ENCODE assay signal across 1 cellular context in genomic region chr21:46155514-46156377, GRCh38.
TF ChIP-seq lines count a peak whose summit lies in the region.

TSS of gene FTCD (minus strand) at chr21:46155579. CDS start at chr21:46155523, 56 bp downstream.

TF ChIP-seq in K562, 482 proteins besides CTCF, POLR2A, EP300 and RAD21:
- peak; percentile 35 for TF ChIP-seq MAX (CRISPR knock-in tag; IDR thresholded peaks at IDR 0.05)
- peak; percentile 62 for TF ChIP-seq POLR2G (IDR thresholded peaks at IDR 0.05; ENCODE audit: low read depth, low read length)
- no peak for TF ChIP-seq ZNF77 (CRISPR knock-in tag; IDR thresholded peaks at IDR 0.05)
- TF ChIP-seq ZNF277 (CRISPR knock-in tag; IDR thresholded peaks at IDR 0.05; ENCODE audit: borderline replicate concordance), result no peak
- no peak for TF ChIP-seq MAFF (IDR thresholded peaks at IDR 0.05; ENCODE audit: low read length)
- no peak for TF ChIP-seq SIX5 (IDR thresholded peaks at IDR 0.05; ENCODE audit: borderline replicate concordance in 1 of 2, insufficient read depth in 1 of 2, low read depth in 1 of 2, low read length in 2 of 2)
- no peak for TF ChIP-seq KLF13 (tag; IDR thresholded peaks at IDR 0.05; ENCODE audit: borderline replicate concordance, low read depth)
- TF ChIP-seq, protein P1, sequence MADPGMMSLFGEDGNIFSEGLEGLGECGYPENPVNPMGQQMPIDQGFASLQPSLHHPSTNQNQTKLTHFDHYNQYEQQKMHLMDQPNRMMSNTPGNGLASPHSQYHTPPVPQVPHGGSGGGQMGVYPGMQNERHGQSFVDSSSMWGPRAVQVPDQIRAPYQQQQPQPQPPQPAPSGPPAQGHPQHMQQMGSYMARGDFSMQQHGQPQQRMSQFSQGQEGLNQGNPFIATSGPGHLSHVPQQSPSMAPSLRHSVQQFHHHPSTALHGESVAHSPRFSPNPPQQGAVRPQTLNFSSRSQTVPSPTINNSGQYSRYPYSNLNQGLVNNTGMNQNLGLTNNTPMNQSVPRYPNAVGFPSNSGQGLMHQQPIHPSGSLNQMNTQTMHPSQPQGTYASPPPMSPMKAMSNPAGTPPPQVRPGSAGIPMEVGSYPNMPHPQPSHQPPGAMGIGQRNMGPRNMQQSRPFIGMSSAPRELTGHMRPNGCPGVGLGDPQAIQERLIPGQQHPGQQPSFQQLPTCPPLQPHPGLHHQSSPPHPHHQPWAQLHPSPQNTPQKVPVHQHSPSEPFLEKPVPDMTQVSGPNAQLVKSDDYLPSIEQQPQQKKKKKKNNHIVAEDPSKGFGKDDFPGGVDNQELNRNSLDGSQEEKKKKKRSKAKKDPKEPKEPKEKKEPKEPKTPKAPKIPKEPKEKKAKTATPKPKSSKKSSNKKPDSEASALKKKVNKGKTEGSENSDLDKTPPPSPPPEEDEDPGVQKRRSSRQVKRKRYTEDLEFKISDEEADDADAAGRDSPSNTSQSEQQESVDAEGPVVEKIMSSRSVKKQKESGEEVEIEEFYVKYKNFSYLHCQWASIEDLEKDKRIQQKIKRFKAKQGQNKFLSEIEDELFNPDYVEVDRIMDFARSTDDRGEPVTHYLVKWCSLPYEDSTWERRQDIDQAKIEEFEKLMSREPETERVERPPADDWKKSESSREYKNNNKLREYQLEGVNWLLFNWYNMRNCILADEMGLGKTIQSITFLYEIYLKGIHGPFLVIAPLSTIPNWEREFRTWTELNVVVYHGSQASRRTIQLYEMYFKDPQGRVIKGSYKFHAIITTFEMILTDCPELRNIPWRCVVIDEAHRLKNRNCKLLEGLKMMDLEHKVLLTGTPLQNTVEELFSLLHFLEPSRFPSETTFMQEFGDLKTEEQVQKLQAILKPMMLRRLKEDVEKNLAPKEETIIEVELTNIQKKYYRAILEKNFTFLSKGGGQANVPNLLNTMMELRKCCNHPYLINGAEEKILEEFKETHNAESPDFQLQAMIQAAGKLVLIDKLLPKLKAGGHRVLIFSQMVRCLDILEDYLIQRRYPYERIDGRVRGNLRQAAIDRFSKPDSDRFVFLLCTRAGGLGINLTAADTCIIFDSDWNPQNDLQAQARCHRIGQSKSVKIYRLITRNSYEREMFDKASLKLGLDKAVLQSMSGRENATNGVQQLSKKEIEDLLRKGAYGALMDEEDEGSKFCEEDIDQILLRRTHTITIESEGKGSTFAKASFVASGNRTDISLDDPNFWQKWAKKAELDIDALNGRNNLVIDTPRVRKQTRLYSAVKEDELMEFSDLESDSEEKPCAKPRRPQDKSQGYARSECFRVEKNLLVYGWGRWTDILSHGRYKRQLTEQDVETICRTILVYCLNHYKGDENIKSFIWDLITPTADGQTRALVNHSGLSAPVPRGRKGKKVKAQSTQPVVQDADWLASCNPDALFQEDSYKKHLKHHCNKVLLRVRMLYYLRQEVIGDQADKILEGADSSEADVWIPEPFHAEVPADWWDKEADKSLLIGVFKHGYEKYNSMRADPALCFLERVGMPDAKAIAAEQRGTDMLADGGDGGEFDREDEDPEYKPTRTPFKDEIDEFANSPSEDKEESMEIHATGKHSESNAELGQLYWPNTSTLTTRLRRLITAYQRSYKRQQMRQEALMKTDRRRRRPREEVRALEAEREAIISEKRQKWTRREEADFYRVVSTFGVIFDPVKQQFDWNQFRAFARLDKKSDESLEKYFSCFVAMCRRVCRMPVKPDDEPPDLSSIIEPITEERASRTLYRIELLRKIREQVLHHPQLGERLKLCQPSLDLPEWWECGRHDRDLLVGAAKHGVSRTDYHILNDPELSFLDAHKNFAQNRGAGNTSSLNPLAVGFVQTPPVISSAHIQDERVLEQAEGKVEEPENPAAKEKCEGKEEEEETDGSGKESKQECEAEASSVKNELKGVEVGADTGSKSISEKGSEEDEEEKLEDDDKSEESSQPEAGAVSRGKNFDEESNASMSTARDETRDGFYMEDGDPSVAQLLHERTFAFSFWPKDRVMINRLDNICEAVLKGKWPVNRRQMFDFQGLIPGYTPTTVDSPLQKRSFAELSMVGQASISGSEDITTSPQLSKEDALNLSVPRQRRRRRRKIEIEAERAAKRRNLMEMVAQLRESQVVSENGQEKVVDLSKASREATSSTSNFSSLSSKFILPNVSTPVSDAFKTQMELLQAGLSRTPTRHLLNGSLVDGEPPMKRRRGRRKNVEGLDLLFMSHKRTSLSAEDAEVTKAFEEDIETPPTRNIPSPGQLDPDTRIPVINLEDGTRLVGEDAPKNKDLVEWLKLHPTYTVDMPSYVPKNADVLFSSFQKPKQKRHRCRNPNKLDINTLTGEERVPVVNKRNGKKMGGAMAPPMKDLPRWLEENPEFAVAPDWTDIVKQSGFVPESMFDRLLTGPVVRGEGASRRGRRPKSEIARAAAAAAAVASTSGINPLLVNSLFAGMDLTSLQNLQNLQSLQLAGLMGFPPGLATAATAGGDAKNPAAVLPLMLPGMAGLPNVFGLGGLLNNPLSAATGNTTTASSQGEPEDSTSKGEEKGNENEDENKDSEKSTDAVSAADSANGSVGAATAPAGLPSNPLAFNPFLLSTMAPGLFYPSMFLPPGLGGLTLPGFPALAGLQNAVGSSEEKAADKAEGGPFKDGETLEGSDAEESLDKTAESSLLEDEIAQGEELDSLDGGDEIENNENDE (IDR thresholded peaks at IDR 0.05; ENCODE audit: low read depth, low read length), result no peak
- no peak for TF ChIP-seq POLR3A (IDR thresholded peaks at IDR 0.05; ENCODE audit: borderline replicate concordance, extremely low read depth, insufficient read depth, insufficient read length)
- TF ChIP-seq JUNB (CRISPR knock-in tag; conservative IDR thresholded peaks at IDR 0.05), result no peak
- no peak for TF ChIP-seq SMARCE1 (IDR thresholded peaks at IDR 0.05)
